Comparison of ENCODE assay signal across 8 cellular contexts in the genomic region with DNA sequence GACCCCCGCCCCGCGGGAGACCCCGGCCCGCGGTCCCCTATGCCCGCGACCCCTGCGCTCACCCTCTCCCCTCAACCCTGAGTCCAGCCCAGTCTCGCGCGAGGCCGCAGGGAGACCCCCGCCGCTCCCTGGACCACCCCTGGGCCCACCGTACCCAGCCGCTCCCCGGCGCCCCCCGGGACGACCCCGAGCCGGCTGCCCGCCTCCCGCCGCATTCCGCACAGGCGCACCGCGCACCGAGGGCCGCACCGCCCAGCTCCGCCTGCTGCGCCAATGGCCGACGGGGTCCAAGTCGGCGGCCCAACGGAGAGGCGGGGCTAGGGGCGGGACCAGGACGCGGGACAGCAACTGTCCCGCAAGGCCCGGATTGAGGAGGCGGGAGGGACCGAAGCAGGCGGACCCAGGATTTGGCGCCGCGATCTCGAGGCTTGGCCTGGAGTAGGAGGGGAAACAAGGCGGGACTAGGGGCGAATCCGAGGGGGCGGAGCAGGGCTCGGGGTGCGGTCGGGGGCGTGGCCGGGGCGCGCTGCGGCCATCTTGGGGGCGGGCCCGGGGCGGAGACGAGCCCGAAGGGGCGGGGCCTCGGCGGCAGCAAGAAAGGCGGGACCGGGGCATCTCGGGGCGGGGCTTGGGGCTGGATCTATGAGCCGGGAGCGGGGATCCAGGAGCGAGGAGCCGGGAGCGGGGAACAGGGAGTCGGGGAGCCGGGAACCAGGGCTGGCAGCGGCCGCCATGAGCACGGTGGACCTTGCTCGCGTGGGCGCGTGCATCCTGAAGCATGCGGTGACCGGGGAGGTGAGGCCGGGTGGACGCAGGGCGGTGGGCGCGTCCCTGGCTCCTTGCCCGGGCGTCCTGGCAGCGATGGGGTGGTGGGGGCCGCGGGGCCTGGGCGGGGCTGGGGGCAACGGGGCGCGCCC. TPM values are rescaled to one million over a fixed set of nuclear protein-coding genes. Genes with fewer than 3 reads are reported as not detected.
A peak's percentile ranks its signal among the peaks of the same experiment; 100 is the strongest.
DNase-seq lines count a peak whose midpoint lies in the region; ATAC-seq and TF ChIP-seq lines count a peak whose summit lies in the region.

Gene PRXL2B (plus strand): TSS at position 624 of the 917 bp plus-strand sequence. CDS start 109 bp downstream, at position 733.

- DNase-seq in NCI-H1694 treated with DMSO at 0.1 percent for 48 hours (lab: John Stamatoyannopoulos, UW) (peak; percentile 87), T-helper 2 cell (peak; percentile 92 to 99 (median 94)), amygdala (lab: John Stamatoyannopoulos, UW) (peak; percentile 64 to 99 (median 98)), left cardiac atrium (peak; percentile 99), posterior vena cava (ENCODE audit: low spot score) (peak; percentile 100), upper lobe of right lung (peak; percentile 100)

- H3K27ac ChIP-seq in upper lobe of right lung, result peak within 1 kb of the TSS; percentile 98

- no peaks in the 10 kb centered on the region for H3K36me3 ChIP-seq in upper lobe of right lung

- H3K4me1 ChIP-seq in upper lobe of right lung, result peaks cover 38% of the 10 kb centered on the region

- intact Hi-C loops in left cardiac atrium (cut with DNase I) (loop anchor here in 1 of 2 donors (5.0 kb wide), 1 partner anchor 51 kb away; no protein-coding TSS in a partner anchor), posterior vena cava (cut with DNase I) (no loop called here), upper lobe of right lung (cut with DNase I) (no loop called here)

- no peak for TF ChIP-seq CTCF in upper lobe of right lung (IDR thresholded peaks at IDR 0.05)

- no peaks in the 10 kb centered on the region for H3K27me3 ChIP-seq in upper lobe of right lung

- peak; percentile 75 for ATAC-seq in GM18498 (IDR thresholded peaks at IDR 0.05; ENCODE audit: unreplicated experiment)
- peak; percentile 77 for ATAC-seq in HG02885 (IDR thresholded peaks at IDR 0.05; ENCODE audit: poor library complexity, unreplicated experiment)
- peak; percentile 93 for ATAC-seq in left cardiac atrium
- peak; percentile 92 for ATAC-seq in upper lobe of right lung

- peak within 1 kb of the TSS; percentile 88 for H3K4me3 ChIP-seq in upper lobe of right lung

- no peaks in the 10 kb centered on the region for H3K9me3 ChIP-seq in upper lobe of right lung

RNA-seq across cellular contexts. Expression of gene PRXL2B, which starts in this region (rescaled TPM):
- 10 to 100 TPM; 10.8 to 14.1 TPM for total RNA-seq in left cardiac atrium
- 10 to 100 TPM; 11.4 to 12.2 TPM for total RNA-seq in posterior vena cava
- 25.9 TPM for total RNA-seq in upper lobe of right lung

Comparison
In these comparisons a context has a peak if more than half of its experiments do, and no peak if none do; other contexts are left out.
1. Peak in every context shown above with its lines: DNase-seq, ATAC-seq, H3K4me3 ChIP-seq and H3K27ac ChIP-seq.